ENCODE assay signal across 31 cellular contexts in genomic region chr6:73227606-73228255, GRCh38. TPM values are rescaled to one million over a fixed set of nuclear protein-coding genes. Genes with fewer than 3 reads are reported as not detected.
"Had no signal": no experiment of that assay in that cellular context is flagged by ENCODE, and none has a peak within 500 bp of the region (broad histone marks: within the 10 kb centered on the region; RNA-seq: fewer than 3 reads in every experiment).

No MANE protein-coding gene starts in this region.

- FAIRE-seq: pancreas, small intestine, urothelium cell line had no signal

- H3K4me3 ChIP-seq: neural progenitor cell, pancreas, prostate gland, right lobe of liver, sigmoid colon, stomach, thoracic aorta, thyroid gland, tibial nerve, upper lobe of left lung had no signal

- H3K4me1 ChIP-seq: neural progenitor cell, pancreas, prostate gland, right lobe of liver, sigmoid colon, stomach, thyroid gland, tibial nerve, upper lobe of left lung had no signal

- H3K27ac ChIP-seq: neural progenitor cell, pancreas, prostate gland, right lobe of liver, sigmoid colon, stomach, thoracic aorta, thyroid gland, tibial nerve, upper lobe of left lung had no signal

- H3K4me2 ChIP-seq: neural progenitor cell had no signal

- ATAC-seq: naive thymus-derived CD4-positive, alpha-beta T cell; natural killer cell; pancreas; right cardiac atrium; right lobe of liver; stimulated activated effector memory CD8-positive, alpha-beta T cell treated with anti-CD3 and anti-CD28 coated beads, Interleukin-12 subunit alpha, Interleukin-12 subunit beta, amount 100 ng/mL, for 72 hours; stimulated activated naive B cell treated with anti-CD40 and anti-IgM and Interleukin-4, amounts not matched to agents 10 μg/mL and 1 μg/mL and 100 μg/mL, for 72 hours had no signal

- H2AFZ ChIP-seq: neural progenitor cell had no signal

- H3K36me3 ChIP-seq: neural progenitor cell, pancreas, prostate gland, right lobe of liver, sigmoid colon, stomach, thoracic aorta, thyroid gland, tibial nerve, upper lobe of left lung had no signal

- DNase-seq: naive thymus-derived CD4-positive, alpha-beta T cell; natural killer cell; occipital lobe; pancreas; right cardiac atrium; right lobe of liver; sigmoid colon; small intestine; stimulated activated CD4-positive, alpha-beta T cell treated with anti-CD3 and anti-CD28 coated beads, Interleukin-15, amount 100 ng/mL, for 24 hours; stimulated activated CD4-positive, alpha-beta T cell treated with anti-CD3 and anti-CD28 coated beads, Interleukin-2, amount 100 ng/mL, for 24 hours; stimulated activated CD4-positive, alpha-beta T cell treated with anti-CD3 and anti-CD28 coated beads, Interleukin-2, amount 100 ng/mL, for 48 hours; stimulated activated CD4-positive, alpha-beta T cell treated with anti-CD3 and anti-CD28 coated beads, Interleukin-4, amount 100 ng/mL, for 24 hours; stimulated activated naive B cell treated with anti-CD40 and anti-IgM and Interleukin-4, amounts not matched to agents 10 μg/mL and 1 μg/mL and 100 μg/mL, for 72 hours; stimulated activated naive CD4-positive, alpha-beta T cell treated with Interleukin-2 at 50 U/mL for 16 hours; stomach; thyroid gland; upper lobe of left lung had no signal

- H3K9me3 ChIP-seq: pancreas, prostate gland, right lobe of liver, sigmoid colon, stomach, thoracic aorta, thyroid gland, tibial nerve, upper lobe of left lung had no signal

- H3K27me3 ChIP-seq: neural progenitor cell, pancreas, right lobe of liver, sigmoid colon, stomach, thyroid gland, tibial nerve, upper lobe of left lung had no signal

RNA-seq across cellular contexts. Expression of gene KHDC1L, which starts 2.4 kb away (rescaled TPM):
- total RNA-seq: naive thymus-derived CD4-positive, alpha-beta T cell; osteocyte; pancreas; posterior vena cava; pulmonary artery endothelial cell; renal cortical epithelial cell; right cardiac atrium; right lobe of liver; sigmoid colon; skeletal muscle tissue; stomach; subcutaneous adipose tissue; thoracic aorta; thyroid gland; upper lobe of left lung; ureter had no signal
- polyA plus RNA-seq: naive thymus-derived CD4-positive, alpha-beta T cell; neural cell; right cardiac atrium; sigmoid colon; small intestine had no signal
